Comparison of ENCODE assay signal across 8 cellular contexts in genomic region chr4:52712172-52712990, GRCh38. TPM values are rescaled to one million over a fixed set of nuclear protein-coding genes. Genes with fewer than 3 reads are reported as not detected.
DNase-seq lines count a peak whose midpoint lies in the region; ATAC-seq, FAIRE-seq and TF ChIP-seq lines count a peak whose summit lies in the region.

No MANE protein-coding gene starts in this region.

- H4K20me1 ChIP-seq in OCI-LY1 (ENCODE audit: insufficient read depth, low read length) (no peaks in the 10 kb centered on the region), endothelial cell of umbilical vein (replicated peaks; ENCODE audit: control insufficient read depth, extremely low read depth, insufficient read depth, low read length) (no peaks in the 10 kb centered on the region)

- H2AFZ ChIP-seq in OCI-LY1 (ENCODE audit: low read length) (peak overlapping the region; percentile 97), endothelial cell of umbilical vein (ENCODE audit: low read depth, low read length) (peak overlapping the region; percentile 98)

- no peaks in the 10 kb centered on the region for H3K9me3 ChIP-seq in HUES6 (ENCODE audit: control insufficient read depth, insufficient read depth, low read depth, low read length)
- no peaks in the 10 kb centered on the region for H3K9me3 ChIP-seq in OCI-LY1 (ENCODE audit: low read length)
- H3K9me3 ChIP-seq in endothelial cell of umbilical vein (replicated peaks; ENCODE audit: control insufficient read depth, insufficient read depth, low read length), result no peaks in the 10 kb centered on the region

- H3F3A ChIP-seq in OCI-LY1 (ENCODE audit: insufficient read depth, low read length), result no peaks in the 10 kb centered on the region

- peak; percentile 83 for ATAC-seq in GM21447 (IDR thresholded peaks at IDR 0.05; ENCODE audit: unreplicated experiment)

- intact Hi-C loops in endothelial cell of umbilical vein (cut with micrococcal nuclease), result loop anchor here (1.0 to 10.0 kb wide), 9 partner anchors 10 to 1520 kb away; partner anchors contain the start of gene RASL11B

- H3K27me3 ChIP-seq in HUES6 (ENCODE audit: control insufficient read depth, insufficient read depth, low read length) (no peaks in the 10 kb centered on the region), OCI-LY1 (ENCODE audit: insufficient read depth, low read length) (no peaks in the 10 kb centered on the region), endothelial cell of umbilical vein (ENCODE audit: control insufficient read depth in 2 of 2, insufficient read depth in 2 of 2, low read length in 2 of 2) (peaks cover 0 to 5% of the 10 kb centered on the region in 2 experiments)

- peak overlapping the region; percentile 98 for H3K27ac ChIP-seq in HUES6 (ENCODE audit: low read depth, low read length)
- H3K27ac ChIP-seq in OCI-LY1 (ENCODE audit: low read depth, low read length, poor library complexity, severe bottlenecking), result peak overlapping the region; percentile 78
- peak overlapping the region; percentile 73 for H3K27ac ChIP-seq in endothelial cell of umbilical vein (ENCODE audit: insufficient read depth, low read depth, low read length)

- FAIRE-seq in endothelial cell of umbilical vein (lab: Jason Lieb, UNC), result peak; percentile 98

- CTCF ChIA-PET in endothelial cell of umbilical vein (lab: Charles Lee), result interaction anchor here (0.6 to 2.6 kb wide), 13 partner anchors 10 to 1521 kb away, joined by 3 to 20 read pairs (median 4); partner anchors contain the start of gene USP46

- H3K9me2 ChIP-seq in OCI-LY1 (ENCODE audit: low read depth, low read length), result no peaks in the 10 kb centered on the region

- BruUV-seq in endothelial cell of umbilical vein (replicated peaks; lab: Mats Ljungman, UMichigan), result no TSS peak

- peak; percentile 86 for DNase-seq in D341Med (ENCODE audit: low spot score)
- DNase-seq in activated T-cell treated with anti-CD3 and anti-CD28 coated beads for 24 hours (ENCODE audit: low read depth), result peak; percentile 97
- DNase-seq in endothelial cell of umbilical vein (ENCODE audit: low read depth, low spot score), result peak; percentile 97
- DNase-seq in middle frontal gyrus (ENCODE audit: extremely low spot score, low spot score), result peak; percentile 96
- peak; percentile 88 to 89 for DNase-seq in stimulated activated CD8-positive, alpha-beta memory T cell treated with anti-CD3 and anti-CD28 coated beads, Interleukin-2, amount 100 ng/mL, for 1 hour (ENCODE audit: low read depth in 2 of 2)

- H3K79me2 ChIP-seq in OCI-LY1 (ENCODE audit: insufficient read depth, low read length) (peaks cover 8% of the 10 kb centered on the region; the same call in 1 of the 2 replicates), endothelial cell of umbilical vein (ENCODE audit: control insufficient read depth, insufficient read depth, low read length) (peaks cover 32% of the 10 kb centered on the region)

- TF ChIP-seq CTCF in OCI-LY1 (IDR thresholded peaks at IDR 0.05; ENCODE audit: low read length) (no peak), endothelial cell of umbilical vein (IDR thresholded peaks at IDR 0.05; ENCODE audit: extremely low read depth in 1 of 2, insufficient read depth in 1 of 2, low read depth in 1 of 2, low read length in 2 of 2) (no peak)

- H3K9me1 ChIP-seq in endothelial cell of umbilical vein (replicated peaks; ENCODE audit: control insufficient read depth, extremely low read depth, insufficient read depth, low read length), result no peaks in the 10 kb centered on the region

- peaks cover 29% of the 10 kb centered on the region for H3K4me1 ChIP-seq in HUES6 (ENCODE audit: control insufficient read depth, insufficient read depth, low read length)
- peaks cover 39% of the 10 kb centered on the region for H3K4me1 ChIP-seq in OCI-LY1 (ENCODE audit: insufficient read depth, low read length, severe bottlenecking)
- H3K4me1 ChIP-seq in endothelial cell of umbilical vein (ENCODE audit: control insufficient read depth, extremely low read depth, insufficient read depth, low read length), result peaks cover 30% of the 10 kb centered on the region

- H3K4me3 ChIP-seq in HUES6 (ENCODE audit: low read depth, low read length) (peak overlapping the region; percentile 87), OCI-LY1 (ENCODE audit: low read depth, low read length, poor library complexity, severe bottlenecking) (peak overlapping the region; percentile 91), endothelial cell of umbilical vein (replicated peaks in 1 of 3; ENCODE audit: insufficient read depth in 1 of 3, low read depth in 1 of 3, low read length in 3 of 3) (peak overlapping the region; percentile 61 to 86 (median 76))

- peak; percentile 97 for TF ChIP-seq POLR2A in endothelial cell of umbilical vein (IDR thresholded peaks at IDR 0.05; ENCODE audit: low read depth, low read length)

- POLR2A ChIA-PET in endothelial cell of umbilical vein (lab: Charles Lee), result interaction anchor here (0.5 to 2.4 kb wide), 7 partner anchors 10 to 1522 kb away, joined by 3 to 30 read pairs (median 3); partner anchors contain the start of gene USP46

- H3K36me3 ChIP-seq in HUES6 (ENCODE audit: control insufficient read depth, insufficient read depth, low read length) (peaks cover 45% of the 10 kb centered on the region), OCI-LY1 (ENCODE audit: insufficient read depth, low read length) (peaks cover 46% of the 10 kb centered on the region), endothelial cell of umbilical vein (ENCODE audit: control insufficient read depth in 2 of 2, extremely low read depth in 1 of 2, insufficient read depth in 2 of 2, low read length in 2 of 2) (peaks cover 4 to 10% of the 10 kb centered on the region in 2 experiments)

- H3K4me2 ChIP-seq in OCI-LY1 (ENCODE audit: low read length), result peak overlapping the region; percentile 87
- H3K4me2 ChIP-seq in endothelial cell of umbilical vein (ENCODE audit: insufficient read depth, low read length), result peak overlapping the region; percentile 93

- dilution Hi-C loops in endothelial cell of umbilical vein (cut with MboI; ENCODE audit: extremely low pct_ligation_motif_present, low sequenced_read_pairs), result no loop called here

- H3K9ac ChIP-seq in HUES6 (ENCODE audit: low read length) (peak overlapping the region; percentile 98), OCI-LY1 (ENCODE audit: low read length) (peak overlapping the region; percentile 91), endothelial cell of umbilical vein (replicated peaks; ENCODE audit: extremely low read depth, insufficient read depth, low read length) (peak overlapping the region; percentile 94)

TF ChIP-seq in endothelial cell of umbilical vein, 7 proteins besides CTCF, POLR2A, EP300 and RAD21:
- TF ChIP-seq EZH2 (IDR thresholded peaks at IDR 0.05; ENCODE audit: borderline replicate concordance, low read depth, low read length, severe bottlenecking) (no peak), GATA2 (IDR thresholded peaks at IDR 0.05; ENCODE audit: insufficient read depth, insufficient read length, low read depth, low read length) (no peak), MYC (IDR thresholded peaks at IDR 0.05; ENCODE audit: low read depth, low read length) (no peak), FOS (IDR thresholded peaks at IDR 0.05; ENCODE audit: borderline replicate concordance, insufficient read depth, low read length) (peak; percentile 50), POLR2AphosphoS5 (IDR thresholded peaks at IDR 0.05; ENCODE audit: insufficient read depth, low read depth, low read length) (peak; percentile 97)
TF ChIP-seq in endothelial cell of umbilical vein: peak in this region for 2.

RNA-seq across cellular contexts. Expression of gene ERVMER34-1, which starts 38.8 kb away (rescaled TPM):
- total RNA-seq in endothelial cell of umbilical vein, result not detected in 2 replicates
- polyA plus RNA-seq in endothelial cell of umbilical vein, result 0.03 TPM in 2 replicates
- 0.04 and 0.05 TPM in 2 replicates for polyA plus RNA-seq in endothelial cell of umbilical vein (2011; cell fraction: cytosol; rRNA removed)
- polyA plus RNA-seq in endothelial cell of umbilical vein (2011; cell fraction: nucleus; rRNA removed), result 0.08 TPM in 1 of 2 replicates, not detected in the other
- polyA plus RNA-seq in endothelial cell of umbilical vein (2012), result 0.14 TPM in 1 of 2 replicates, not detected in the other
- 0.13 TPM in 1 of 2 replicates, not detected in the other for polyA minus RNA-seq in endothelial cell of umbilical vein
- polyA minus RNA-seq in endothelial cell of umbilical vein (2011; cell fraction: cytosol; rRNA and poly(A)+ RNA removed), result not detected
- polyA minus RNA-seq in endothelial cell of umbilical vein (2011; cell fraction: nucleus; rRNA and poly(A)+ RNA removed), result not detected in 2 replicates

RNA-seq across cellular contexts. Expression of gene USP46, which starts 53.3 kb away (rescaled TPM):
- total RNA-seq in endothelial cell of umbilical vein, result 23.3 and 23.7 TPM in 2 replicates
- polyA plus RNA-seq in endothelial cell of umbilical vein, result 3.8 and 5.2 TPM in 2 replicates
- 5.0 and 6.0 TPM in 2 replicates for polyA plus RNA-seq in endothelial cell of umbilical vein (2011; cell fraction: cytosol; rRNA removed)
- polyA plus RNA-seq in endothelial cell of umbilical vein (2011; cell fraction: nucleus; rRNA removed), result 11.1 and 13.8 TPM in 2 replicates
- polyA plus RNA-seq in endothelial cell of umbilical vein (2012), result 16.3 and 20.2 TPM in 2 replicates
- polyA minus RNA-seq in endothelial cell of umbilical vein, result 41.2 and 44.6 TPM in 2 replicates
- polyA minus RNA-seq in endothelial cell of umbilical vein (2011; cell fraction: cytosol; rRNA and poly(A)+ RNA removed), result 2.2 TPM
- polyA minus RNA-seq in endothelial cell of umbilical vein (2011; cell fraction: nucleus; rRNA and poly(A)+ RNA removed), result 21.6 and 22.3 TPM in 2 replicates

Comparison
In these comparisons a context has a peak if more than half of its experiments do, and no peak if none do; other contexts are left out.
1. Peak in every context shown above with its lines: DNase-seq, ATAC-seq, H3K4me3 ChIP-seq and H3K27ac ChIP-seq.